In genomic region chr5:107861565-107861964, GRCh38 we compare ENCODE assay signal across 26 cellular contexts.
"Had no signal": no experiment of that assay in that cellular context is flagged by ENCODE, and none has a peak within 500 bp of the region (broad histone marks: within the 10 kb centered on the region; RNA-seq: fewer than 3 reads in every experiment).

No MANE protein-coding gene starts in this region.

- H3K4me1 ChIP-seq: gastrocnemius medialis, parathyroid adenoma, right lobe of liver, thyroid gland had no signal

- H3K36me3 ChIP-seq: right lobe of liver had no signal

- H3K9ac ChIP-seq: parathyroid adenoma had no signal

- H3K27ac Mint-ChIP-seq: dendritic cell treated with granulocyte-macrophage colony-stimulating factor and Interleukin-4, amounts not matched to agents 40 ng/mL and 50 ng/mL, for 4 days; endodermal cell; memory B cell; mesothelial cell of epicardium; natural killer cell treated with Interleukin-12 subunit alpha and Interleukin-12 subunit beta and Interleukin-15 and Interleukin-18, amount 100 ng/mL, for 72 hours; progenitor cell of endocrine pancreas had no signal

- H3K27ac ChIP-seq: epithelial cell of prostate, gastrocnemius medialis, parathyroid adenoma, right lobe of liver, thyroid gland had no signal

- ATAC-seq: esophagus mucosa; gastrocnemius medialis; left lobe of liver; mucosa of descending colon; natural killer cell treated with Interleukin-12 subunit alpha and Interleukin-12 subunit beta and Interleukin-15 and Interleukin-18, amount 100 ng/mL, for 72 hours; right lobe of liver; stimulated activated naive CD8-positive, alpha-beta T cell treated with anti-CD3 and anti-CD28 coated beads, Interleukin-15, amount 100 ng/mL, for 72 hours had no signal

- H3K9me3 Mint-ChIP-seq: dendritic cell treated with granulocyte-macrophage colony-stimulating factor and Interleukin-4, amounts not matched to agents 40 ng/mL and 50 ng/mL, for 4 days; endodermal cell; memory B cell; mesothelial cell of epicardium; natural killer cell treated with Interleukin-12 subunit alpha and Interleukin-12 subunit beta and Interleukin-15 and Interleukin-18, amount 100 ng/mL, for 72 hours had no signal

- H3K36me3 Mint-ChIP-seq: natural killer cell treated with Interleukin-12 subunit alpha and Interleukin-12 subunit beta and Interleukin-15 and Interleukin-18, amount 100 ng/mL, for 72 hours had no signal

- H3K27me3 Mint-ChIP-seq: dendritic cell treated with granulocyte-macrophage colony-stimulating factor and Interleukin-4, amounts not matched to agents 40 ng/mL and 50 ng/mL, for 4 days; memory B cell; naive B cell; natural killer cell treated with Interleukin-12 subunit alpha and Interleukin-12 subunit beta and Interleukin-15 and Interleukin-18, amount 100 ng/mL, for 72 hours; progenitor cell of endocrine pancreas; stimulated activated naive CD8-positive, alpha-beta T cell treated with anti-CD3 and anti-CD28 coated beads, Interleukin-15, amount 100 ng/mL, for 72 hours had no signal

- H3K79me2 ChIP-seq: parathyroid adenoma had no signal

- H3K4me1 Mint-ChIP-seq: memory B cell; mesothelial cell of epicardium; naive B cell; stimulated activated naive CD8-positive, alpha-beta T cell treated with anti-CD3 and anti-CD28 coated beads, Interleukin-15, amount 100 ng/mL, for 72 hours had no signal

- DNase-seq: effector CD8-positive, alpha-beta T cell; endodermal cell; foreskin fibroblast; gastrocnemius medialis; head of caudate nucleus; mucosa of descending colon; naive B cell; right lobe of liver; small intestine; stimulated activated CD4-positive, alpha-beta T cell treated with anti-CD3 and anti-CD28 coated beads, Interleukin-15, amount 100 ng/mL, for 24 hours; stimulated activated CD4-positive, alpha-beta T cell treated with anti-CD3 and anti-CD28 coated beads, Interleukin-2, amount 100 ng/mL, for 48 hours; stimulated activated naive CD4-positive, alpha-beta T cell; stimulated activated naive CD8-positive, alpha-beta T cell treated with anti-CD3 and anti-CD28 coated beads, Interleukin-15, amount 100 ng/mL, for 72 hours; thyroid gland; trophoblast cell had no signal

- H2AFZ ChIP-seq: parathyroid adenoma had no signal

- H3K4me3 Mint-ChIP-seq: dendritic cell treated with granulocyte-macrophage colony-stimulating factor and Interleukin-4, amounts not matched to agents 40 ng/mL and 50 ng/mL, for 4 days; endodermal cell; memory B cell; mesothelial cell of epicardium; naive B cell; natural killer cell treated with Interleukin-12 subunit alpha and Interleukin-12 subunit beta and Interleukin-15 and Interleukin-18, amount 100 ng/mL, for 72 hours; neural crest cell; stimulated activated naive CD8-positive, alpha-beta T cell treated with anti-CD3 and anti-CD28 coated beads, Interleukin-15, amount 100 ng/mL, for 72 hours had no signal

- H3K4me3 ChIP-seq: gastrocnemius medialis, lung, mucosa of descending colon, right lobe of liver, thyroid gland had no signal

- H3K9me3 ChIP-seq: gastrocnemius medialis, mucosa of descending colon, right lobe of liver, thyroid gland had no signal

- H3K27me3 ChIP-seq: gastrocnemius medialis, right lobe of liver, thyroid gland had no signal
